Comparison of ENCODE assay signal across 15 cellular contexts in the genomic region with DNA sequence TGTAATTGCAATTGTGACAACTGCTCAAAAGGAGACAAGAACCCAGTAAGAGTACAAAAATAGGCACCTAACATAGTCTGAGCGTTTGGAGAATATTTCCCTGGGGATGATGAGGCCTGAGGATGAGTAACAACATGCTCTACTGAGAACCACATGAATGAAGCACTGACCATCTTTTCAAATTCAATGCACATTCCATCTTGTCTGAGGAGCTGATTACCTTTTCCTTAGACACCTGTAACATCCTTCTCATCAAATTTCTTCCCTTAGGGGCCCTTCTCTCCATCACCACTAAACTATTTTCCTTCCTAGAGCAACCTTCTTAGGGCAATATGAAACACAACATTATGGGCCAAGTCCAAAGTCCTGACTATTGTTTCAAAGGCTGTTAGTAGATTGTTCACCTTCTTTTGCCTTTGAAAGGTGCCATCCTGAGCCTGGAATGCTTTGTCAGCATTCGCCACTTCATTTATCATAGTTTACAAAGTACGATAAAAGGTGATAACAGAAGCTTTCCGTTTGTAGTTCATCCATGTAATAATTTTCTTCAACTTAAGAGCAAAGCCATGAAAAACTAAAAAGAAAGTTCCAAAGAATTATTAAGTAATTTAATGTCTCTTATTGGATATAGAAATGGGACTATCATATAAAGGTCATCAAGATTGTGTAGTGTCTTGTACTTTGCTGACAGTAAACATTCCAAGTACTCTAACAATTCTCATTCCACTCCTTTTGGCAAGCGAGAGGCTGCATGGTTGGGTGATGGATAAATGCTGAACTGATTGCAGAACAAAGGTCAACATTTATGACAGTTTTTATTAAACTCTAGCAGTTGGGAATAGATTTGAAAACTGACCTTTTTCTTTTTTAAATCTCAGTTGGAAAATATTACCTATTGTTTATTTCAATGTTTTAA.
"Had no signal": no experiment of that assay in that cellular context is flagged by ENCODE, and none has a peak within 500 bp of the region (broad histone marks: within the 10 kb centered on the region; RNA-seq: fewer than 3 reads in every experiment).

No MANE protein-coding gene starts in this region.

- ATAC-seq: heart right ventricle had no signal

- FAIRE-seq: astrocyte had no signal

- H3K4me3 ChIP-seq: esophagus muscularis mucosa, heart right ventricle, left ventricle myocardium inferior, right lobe of liver, SK-N-MC, spleen, suprapubic skin had no signal

- DNase-seq: activated CD4-positive, alpha-beta T cell treated with anti-CD3 and anti-CD28 coated beads, Interleukin-2, amount 10 ng/mL, durations not matched to agents 24 days and 14 days; activated CD4-positive, CD25-positive, alpha-beta regulatory T cell; activated naive CD4-positive, alpha-beta T cell treated with Interleukin-2 at 50 U/mL for 16 hours; foreskin melanocyte; heart right ventricle; left ventricle myocardium inferior; right lobe of liver; spleen had no signal

- H3K4me1 ChIP-seq: right lobe of liver, spleen, suprapubic skin had no signal

- H3K27ac ChIP-seq: esophagus muscularis mucosa, heart right ventricle, left ventricle myocardium inferior, right lobe of liver, SK-N-MC, spleen, suprapubic skin had no signal

- H3K4me1 Mint-ChIP-seq: activated CD4-positive, alpha-beta T cell treated with anti-CD3 and anti-CD28 coated beads, Interleukin-2, amount 10 ng/mL, durations not matched to agents 24 days and 14 days; neural crest cell had no signal

- H3K36me3 ChIP-seq: esophagus muscularis mucosa, heart right ventricle, left ventricle myocardium inferior, right lobe of liver, spleen, suprapubic skin had no signal

- H3K9me3 ChIP-seq: esophagus muscularis mucosa, heart right ventricle, left ventricle myocardium inferior, right lobe of liver, spleen, suprapubic skin had no signal

- H3K27ac Mint-ChIP-seq: activated CD4-positive, alpha-beta T cell treated with anti-CD3 and anti-CD28 coated beads, Interleukin-2, amount 10 ng/mL, durations not matched to agents 24 days and 14 days; stimulated activated naive CD8-positive, alpha-beta T cell treated with anti-CD3 and anti-CD28 coated beads, Interleukin-15, Interleukin-2, amounts not matched to agents 100 ng/mL and 50 ng/mL, for 24 hours; type B pancreatic cell had no signal

- H3K4me3 Mint-ChIP-seq: activated CD4-positive, alpha-beta T cell treated with anti-CD3 and anti-CD28 coated beads, Interleukin-2, amount 10 ng/mL, durations not matched to agents 24 days and 14 days; neural crest cell; stimulated activated naive CD8-positive, alpha-beta T cell treated with anti-CD3 and anti-CD28 coated beads, Interleukin-15, Interleukin-2, amounts not matched to agents 100 ng/mL and 50 ng/mL, for 24 hours; type B pancreatic cell had no signal

- H3K27me3 Mint-ChIP-seq: type B pancreatic cell had no signal

- H3K9me3 Mint-ChIP-seq: activated CD4-positive, alpha-beta T cell treated with anti-CD3 and anti-CD28 coated beads, Interleukin-2, amount 10 ng/mL, durations not matched to agents 24 days and 14 days; stimulated activated naive CD8-positive, alpha-beta T cell treated with anti-CD3 and anti-CD28 coated beads, Interleukin-15, Interleukin-2, amounts not matched to agents 100 ng/mL and 50 ng/mL, for 24 hours; type B pancreatic cell had no signal

- H3K27me3 ChIP-seq: esophagus muscularis mucosa, heart right ventricle, right lobe of liver, spleen, suprapubic skin had no signal
